20 cellular contexts compared by ENCODE assay signal in genomic region chrX:121457096-121457495, GRCh38.
DNase-seq lines count a peak whose midpoint lies in the region; ATAC-seq and TF ChIP-seq lines count a peak whose summit lies in the region.
"Had no signal": no experiment of that assay in that cellular context is flagged by ENCODE, and none has a peak within 500 bp of the region (broad histone marks: within the 10 kb centered on the region; RNA-seq: fewer than 3 reads in every experiment).

No MANE protein-coding gene starts in this region.

- no peak overlapping the region for H2BK120ac ChIP-seq in trophoblast cell (ENCODE audit: insufficient read depth, low read length, poor library complexity)

- no peaks in the 10 kb centered on the region for H3K79me1 ChIP-seq in trophoblast cell (ENCODE audit: low read length)

- no peaks in the 10 kb centered on the region for H4K20me1 ChIP-seq in OCI-LY1 (ENCODE audit: insufficient read depth, low read length)

- DNase-seq in GM06990 (ENCODE audit: extremely low read depth, insufficient read length), result peak; percentile 1
- DNase-seq in vagina (ENCODE audit: extremely low spot score in 2 of 2), result no peak
- DNase-seq in AG08395 (ENCODE audit: low spot score), result no peak
- DNase-seq in trophoblast cell, result no peak
- DNase-seq: Caco-2; CD4-positive, alpha-beta T cell; EL; Kasumi-1; MG63; NCI-H1092; NCI-H146; NCI-H2029 treated with DMSO at 0.1 percent for 48 hours; NCI-H2171; NCI-H526; T-helper 17 cell had no signal

- ATAC-seq in GM19351 (IDR thresholded peaks at IDR 0.05; ENCODE audit: unreplicated experiment) (peak; percentile 63), HG02884 (IDR thresholded peaks at IDR 0.05; ENCODE audit: unreplicated experiment) (peak; percentile 54), GM21390 (IDR thresholded peaks at IDR 0.05; ENCODE audit: unreplicated experiment) (no peak)
- ATAC-seq: Right ventricle myocardium inferior, T-helper 17 cell had no signal

- peak overlapping the region; percentile 97 for H3K27ac ChIP-seq in OCI-LY1 (ENCODE audit: low read depth, low read length, poor library complexity, severe bottlenecking)
- no peak overlapping the region for H3K27ac ChIP-seq in vagina
- H3K27ac ChIP-seq in trophoblast cell (ENCODE audit: low read depth, low read length), result no peak overlapping the region

- H2AK5ac ChIP-seq in trophoblast cell (ENCODE audit: low read length), result no peak overlapping the region

- H3K36me3 ChIP-seq in GM06990 (ENCODE audit: control insufficient read depth, insufficient read depth, low read length) (no peaks in the 10 kb centered on the region), OCI-LY1 (ENCODE audit: insufficient read depth, low read length) (peaks cover 16% of the 10 kb centered on the region), vagina (no peaks in the 10 kb centered on the region), trophoblast cell (ENCODE audit: control insufficient read depth in 1 of 2, insufficient read depth in 2 of 2, low read length in 2 of 2) (no peaks in the 10 kb centered on the region)
- H3K36me3 ChIP-seq: MG63 had no signal

- H3K4me1 ChIP-seq in OCI-LY1 (ENCODE audit: insufficient read depth, low read length, severe bottlenecking) (peaks cover 43% of the 10 kb centered on the region), vagina (no peaks in the 10 kb centered on the region), trophoblast cell (ENCODE audit: control insufficient read depth in 1 of 2, insufficient read depth in 2 of 2, low read length in 2 of 2) (no peaks in the 10 kb centered on the region)
- H3K4me1 ChIP-seq: Caco-2 had no signal

- WGBS in trophoblast cell (ENCODE audit: extremely low coverage, insufficient coverage, insufficient read length), result no CpG with 5 or more reads among the region's 1 CpG

- TF ChIP-seq CTCF in GM06990 (IDR thresholded peaks at IDR 0.05; ENCODE audit: insufficient read depth, low read length, poor library complexity, severe bottlenecking), result no peak
- no peak for TF ChIP-seq CTCF in OCI-LY1 (IDR thresholded peaks at IDR 0.05; ENCODE audit: low read length)
- no peak for TF ChIP-seq CTCF in vagina (IDR thresholded peaks at IDR 0.05)

- no peak overlapping the region for H3K4me3 ChIP-seq in GM06990 (replicated peaks; ENCODE audit: low read depth, low read length)
- peak overlapping the region; percentile 13 for H3K4me3 ChIP-seq in OCI-LY1 (ENCODE audit: low read depth, low read length, poor library complexity, severe bottlenecking)
- H3K4me3 ChIP-seq in vagina, result no peak overlapping the region
- no peak overlapping the region for H3K4me3 ChIP-seq in trophoblast cell (ENCODE audit: low read depth, low read length)
- H3K4me3 ChIP-seq: MG63 had no signal

- H3K9ac ChIP-seq in OCI-LY1 (ENCODE audit: low read length), result peak overlapping the region; percentile 59
- H3K9ac ChIP-seq in trophoblast cell (ENCODE audit: low read length), result no peak overlapping the region

- H3K23ac ChIP-seq in trophoblast cell (ENCODE audit: low read length), result no peak overlapping the region

- no peak overlapping the region for H3K4ac ChIP-seq in trophoblast cell (ENCODE audit: low read depth, low read length)

- H3K79me2 ChIP-seq in OCI-LY1 (ENCODE audit: insufficient read depth, low read length) (no peaks in the 10 kb centered on the region; the same call in none of the 2 replicates), trophoblast cell (ENCODE audit: control insufficient read depth, insufficient read depth, low read length, poor library complexity) (no peaks in the 10 kb centered on the region)

- no peaks in the 10 kb centered on the region for H3F3A ChIP-seq in OCI-LY1 (ENCODE audit: insufficient read depth, low read length)

- no peak overlapping the region for H3K18ac ChIP-seq in trophoblast cell (ENCODE audit: low read length)

- no peak overlapping the region for H3K14ac ChIP-seq in trophoblast cell (ENCODE audit: low read length)

- H3K4me2 ChIP-seq in OCI-LY1 (ENCODE audit: low read length), result peak overlapping the region; percentile 79
- no peak overlapping the region for H3K4me2 ChIP-seq in trophoblast cell (ENCODE audit: low read length)

- H2BK5ac ChIP-seq in trophoblast cell (ENCODE audit: low read depth, low read length, poor library complexity), result no peak overlapping the region

- TF ChIP-seq POLR2A in vagina (IDR thresholded peaks at IDR 0.05), result no peak

- H2AFZ ChIP-seq in OCI-LY1 (ENCODE audit: low read length) (no peak overlapping the region), trophoblast cell (ENCODE audit: insufficient read depth, low read length, poor library complexity) (no peak overlapping the region)

- no peaks in the 10 kb centered on the region for H3K9me3 ChIP-seq in OCI-LY1 (ENCODE audit: low read length)
- no peaks in the 10 kb centered on the region for H3K9me3 ChIP-seq in vagina
- H3K9me3 ChIP-seq in trophoblast cell (ENCODE audit: insufficient read depth, low read depth, low read length), result no peaks in the 10 kb centered on the region
- H3K9me3 ChIP-seq: Caco-2, MG63 had no signal

- H4K12ac ChIP-seq in trophoblast cell (ENCODE audit: low read depth, low read length), result no peak overlapping the region

- H3K27me3 ChIP-seq in GM06990 (replicated peaks; ENCODE audit: control insufficient read depth, insufficient read depth, low read length) (no peaks in the 10 kb centered on the region), OCI-LY1 (ENCODE audit: insufficient read depth, low read length) (no peaks in the 10 kb centered on the region), vagina (no peaks in the 10 kb centered on the region), trophoblast cell (ENCODE audit: insufficient read depth, low read length) (no peaks in the 10 kb centered on the region)
- H3K27me3 ChIP-seq: MG63 had no signal

- H3K9me2 ChIP-seq in OCI-LY1 (ENCODE audit: low read depth, low read length), result no peaks in the 10 kb centered on the region

- no peak overlapping the region for H4K91ac ChIP-seq in trophoblast cell (ENCODE audit: low read depth, low read length)

- no peak overlapping the region for H2BK12ac ChIP-seq in trophoblast cell (ENCODE audit: low read length)

- intact Hi-C loops in vagina (cut with DNase I), result no loop called here

- H4K8ac ChIP-seq in trophoblast cell (ENCODE audit: low read depth, low read length), result no peak overlapping the region
